In the genomic region with DNA sequence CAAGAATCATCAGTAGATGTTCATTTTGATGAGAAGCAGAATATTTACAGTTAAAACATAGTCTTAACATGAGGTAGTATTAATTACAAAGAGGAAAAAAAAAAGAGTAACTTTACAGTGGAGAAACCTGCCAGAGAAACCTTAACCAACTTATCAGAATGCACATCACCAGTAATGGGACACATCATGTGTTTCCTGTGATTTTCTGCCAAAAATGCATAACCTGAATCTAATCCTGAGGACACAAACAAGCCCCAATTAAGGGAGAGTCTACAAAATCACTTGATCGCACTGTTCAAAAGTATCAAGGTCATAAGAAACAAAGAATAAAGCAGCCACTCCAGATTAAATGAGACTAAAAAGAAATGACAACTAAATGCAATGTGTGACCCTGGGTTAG, we compare ENCODE assay signal across 26 cellular contexts. TPM values are rescaled to one million over a fixed set of nuclear protein-coding genes. Genes with fewer than 3 reads are reported as not detected.
DNase-seq lines count a peak whose midpoint lies in the region; ATAC-seq, FAIRE-seq and TF ChIP-seq lines count a peak whose summit lies in the region.
"Had no signal": no experiment of that assay in that cellular context is flagged by ENCODE, and none has a peak within 500 bp of the region (broad histone marks: within the 10 kb centered on the region; RNA-seq: fewer than 3 reads in every experiment).

No MANE protein-coding gene starts in this region.

- peaks cover 3% of the 10 kb centered on the region for H3K79me2 ChIP-seq in HepG2 (ENCODE audit: insufficient read depth, low read length)

- peaks cover 34 to 91% of the 10 kb centered on the region in 2 experiments for H3K36me3 ChIP-seq in HepG2 (replicated peaks in 1 of 2; ENCODE audit: control insufficient read depth in 1 of 2, insufficient read depth in 2 of 2, low read length in 2 of 2)
- H3K36me3 ChIP-seq in right lobe of liver: peaks cover 0 to 75% (median 25%) of the 10 kb centered on the region in 4 donors
- H3K36me3 ChIP-seq in endodermal cell (ENCODE audit: control insufficient read depth, insufficient read depth, low read length): peaks cover 76% of the 10 kb centered on the region

- no peak overlapping the region for H3K9ac ChIP-seq in HepG2 (ENCODE audit: insufficient read depth, low read depth, low read length)
- H3K9ac ChIP-seq in endodermal cell (ENCODE audit: extremely low read depth, low read length, poor library complexity, severe bottlenecking): no peak overlapping the region

- H2AFZ ChIP-seq in HepG2 (ENCODE audit: low read length): no peak overlapping the region
- H2AFZ ChIP-seq: GM23338 had no signal

- in situ Hi-C loops in HepG2 (cut with HindIII; ENCODE audit: extremely low pct_ligation_motif_present, low pct_unique_long_range_greater_than_20kb) (no loop called here), KBM-7 (cut with MboI; ENCODE audit: low pct_unique_long_range_greater_than_20kb, low sequenced_read_pairs) (no loop called here)

- ATAC-seq in HepG2: no peak
- ATAC-seq in right lobe of liver: no peak
- no peak for ATAC-seq in WTC11
- no peak for ATAC-seq in stimulated activated effector memory CD8-positive, alpha-beta T cell treated with anti-CD3 and anti-CD28 coated beads, Interleukin-12 subunit alpha, Interleukin-12 subunit beta, amount 100 ng/mL, for 72 hours
- no peak for ATAC-seq in HG03280 (IDR thresholded peaks at IDR 0.05; ENCODE audit: unreplicated experiment)
- ATAC-seq: GM23338 had no signal

- POLR2A ChIA-PET in HepG2 (lab: Yijun Ruan, JAX) (no interaction called here), WTC11 (lab: Charles Lee) (no interaction called here)

- no peak for TF ChIP-seq RAD21 in HepG2 (CRISPR knock-in tag; IDR thresholded peaks at IDR 0.05)

- WGBS in HepG2 (ENCODE audit: low lambda C conversion rate): 90% methylated on average over 1 of the region's 1 CpG
- WGBS in right lobe of liver (ENCODE audit: insufficient coverage, low coverage, low lambda C conversion rate, missing lambda C conversion rate): 60% methylated on average over 1 of the region's 1 CpG
- WGBS in endodermal cell (ENCODE audit: insufficient coverage in 1 of 2, insufficient read length in 1 of 2), 2 experiments: 96% methylated on average over 1 of the region's 1 CpG; no CpG with 5 or more reads in 1 of the 2 experiments

- peaks cover 50% of the 10 kb centered on the region for H3K36me3 Mint-ChIP-seq in WTC11
- H3K36me3 Mint-ChIP-seq in endothelial cell (ENCODE audit: low read depth, unreplicated experiment): peaks cover 35% of the 10 kb centered on the region
- H3K36me3 Mint-ChIP-seq in stimulated activated effector memory CD8-positive, alpha-beta T cell treated with anti-CD3 and anti-CD28 coated beads, Interleukin-12 subunit alpha, Interleukin-12 subunit beta, amount 100 ng/mL, for 72 hours: peaks cover 95% of the 10 kb centered on the region
- peaks cover 57% of the 10 kb centered on the region for H3K36me3 Mint-ChIP-seq in endodermal cell (ENCODE audit: low read depth)

- no peak for TF ChIP-seq POLR2A in HepG2 (IDR thresholded peaks at IDR 0.05; ENCODE audit: insufficient read depth in 1 of 2, low read depth in 2 of 2, low read length in 2 of 2)
- TF ChIP-seq POLR2A in right lobe of liver (IDR thresholded peaks at IDR 0.05): no peak

- peak overlapping the region; percentile 28; the same call in 1 of the 2 replicates for H3K27ac Mint-ChIP-seq in WTC11
- H3K27ac Mint-ChIP-seq in endothelial cell (ENCODE audit: unreplicated experiment): peak overlapping the region; percentile 78
- H3K27ac Mint-ChIP-seq in stimulated activated effector memory CD8-positive, alpha-beta T cell treated with anti-CD3 and anti-CD28 coated beads, Interleukin-12 subunit alpha, Interleukin-12 subunit beta, amount 100 ng/mL, for 72 hours: peak overlapping the region; percentile 7
- H3K27ac Mint-ChIP-seq in endodermal cell: no peak overlapping the region
- H3K27ac Mint-ChIP-seq: GM23338, H9, IgD-negative memory B cell had no signal

- CTCF ChIA-PET in HepG2 (lab: Yijun Ruan, JAX; ENCODE audit: low intra/inter-chr PET ratio, low total read pairs): no interaction called here
- CTCF ChIA-PET in WTC11 (lab: Charles Lee): interaction anchor here (1.4 kb wide), 1 partner anchor 72 kb away, joined by 3 read pairs; no protein-coding TSS in a partner anchor

- no peak overlapping the region for H3K4me2 ChIP-seq in HepG2 (ENCODE audit: low read depth, low read length)
- H3K4me2 ChIP-seq: GM23338 had no signal

- FAIRE-seq in HepG2 (lab: Jason Lieb, UNC): no peak
- FAIRE-seq: D721Med had no signal

- no peak for TF ChIP-seq CTCF in HepG2 (CRISPR knock-in tag; IDR thresholded peaks at IDR 0.05)
- TF ChIP-seq CTCF in right lobe of liver (IDR thresholded peaks at IDR 0.05): no peak
- TF ChIP-seq CTCF in WTC11 (IDR thresholded peaks at IDR 0.05): no peak
- no peak for TF ChIP-seq CTCF in endothelial cell (IDR thresholded peaks at IDR 0.05; ENCODE audit: unreplicated experiment)
- TF ChIP-seq CTCF in endodermal cell (conservative IDR thresholded peaks at IDR 0.05): no peak

- H3K4me1 ChIP-seq in HepG2 (ENCODE audit: insufficient read depth, low read length) (no peaks in the 10 kb centered on the region), right lobe of liver (no peaks in the 10 kb centered on the region), endodermal cell (ENCODE audit: control insufficient read depth, insufficient read depth, low read length) (no peaks in the 10 kb centered on the region)
- H3K4me1 ChIP-seq: Peyer's patch had no signal

- intact Hi-C loops in HepG2 (cut with micrococcal nuclease; ENCODE audit: unreplicated experiment) (no loop called here), right lobe of liver (cut with DNase I) (no loop called here)

- H3K4me3 ChIP-seq in HepG2 (replicated peaks in 1 of 3; ENCODE audit: insufficient read depth in 1 of 3, low read depth in 2 of 3, low read length in 3 of 3): no peak overlapping the region
- no peak overlapping the region for H3K4me3 ChIP-seq in right lobe of liver
- no peak overlapping the region for H3K4me3 ChIP-seq in endodermal cell (ENCODE audit: low read length)
- H3K4me3 ChIP-seq: GM23338, Peyer's patch had no signal

- no peaks in the 10 kb centered on the region for H3K9me3 Mint-ChIP-seq in WTC11
- no peaks in the 10 kb centered on the region for H3K9me3 Mint-ChIP-seq in endothelial cell (ENCODE audit: unreplicated experiment)
- H3K9me3 Mint-ChIP-seq in stimulated activated effector memory CD8-positive, alpha-beta T cell treated with anti-CD3 and anti-CD28 coated beads, Interleukin-12 subunit alpha, Interleukin-12 subunit beta, amount 100 ng/mL, for 72 hours: no peaks in the 10 kb centered on the region
- no peaks in the 10 kb centered on the region for H3K9me3 Mint-ChIP-seq in endodermal cell
- H3K9me3 Mint-ChIP-seq: CD4-positive, CD25-positive, alpha-beta regulatory T cell; GM23338; H9; IgD-negative memory B cell had no signal

- H3K27ac ChIP-seq in HepG2 (ENCODE audit: extremely low read length, insufficient read depth, low read length): no peak overlapping the region
- no peak overlapping the region for H3K27ac ChIP-seq in right lobe of liver
- H3K27ac ChIP-seq in endodermal cell (ENCODE audit: low read depth, low read length): no peak overlapping the region
- H3K27ac ChIP-seq: Peyer's patch had no signal

- H3K27me3 Mint-ChIP-seq in WTC11 (ENCODE audit: low read depth): no peaks in the 10 kb centered on the region
- peaks cover 2% of the 10 kb centered on the region for H3K27me3 Mint-ChIP-seq in endothelial cell (ENCODE audit: unreplicated experiment)
- no peaks in the 10 kb centered on the region for H3K27me3 Mint-ChIP-seq in endodermal cell (ENCODE audit: insufficient read depth)
- H3K27me3 Mint-ChIP-seq: CD4-positive, CD25-positive, alpha-beta regulatory T cell; IgD-negative memory B cell had no signal

- no peak for DNase-seq in HepG2 (ENCODE audit: low spot score)
- no peak for DNase-seq in right lobe of liver
- DNase-seq in WTC11 (ENCODE audit: low spot score): no peak
- DNase-seq in endothelial cell (ENCODE audit: low spot score): no peak
- DNase-seq in stimulated activated effector memory CD8-positive, alpha-beta T cell treated with anti-CD3 and anti-CD28 coated beads, Interleukin-12 subunit alpha, Interleukin-12 subunit beta, amount 100 ng/mL, for 72 hours (ENCODE audit: low spot score in 2 of 2): no peak
- no peak for DNase-seq in KBM-7
- no peak for DNase-seq in endodermal cell
- DNase-seq: 8988T; ACHN; CD4-positive, CD25-positive, alpha-beta regulatory T cell; H9; Karpas-422; NCI-H1092; NCI-H1417 treated with DMSO at 0.1 percent for 48 hours; NCI-H1694 treated with DMSO at 0.1 percent for 48 hours; NCI-H2081; NCI-H2171; NCI-H226; NCI-H510A; NCI-H69; Peyer's patch; SHP77 treated with DMSO at 0.1 percent for 48 hours had no signal

- H3K27me3 ChIP-seq in HepG2 (ENCODE audit: control insufficient read depth in 1 of 2, insufficient read depth in 2 of 2, low read length in 2 of 2) (no peaks in the 10 kb centered on the region), right lobe of liver (no peaks in the 10 kb centered on the region), endodermal cell (ENCODE audit: control insufficient read depth, insufficient read depth, low read length, poor library complexity, severe bottlenecking) (no peaks in the 10 kb centered on the region)
- H3K27me3 ChIP-seq: Peyer's patch had no signal

- H3K4me3 Mint-ChIP-seq in WTC11 (no peak overlapping the region), endothelial cell (ENCODE audit: unreplicated experiment) (peak overlapping the region; percentile 59), endodermal cell (no peak overlapping the region)
- H3K4me3 Mint-ChIP-seq in stimulated activated effector memory CD8-positive, alpha-beta T cell treated with anti-CD3 and anti-CD28 coated beads, Interleukin-12 subunit alpha, Interleukin-12 subunit beta, amount 100 ng/mL, for 72 hours: no peak overlapping the region
- H3K4me3 Mint-ChIP-seq: CD4-positive, CD25-positive, alpha-beta regulatory T cell; GM23338; H9; IgD-negative memory B cell had no signal

- TSS peak; percentile 21 for BruUV-seq in HepG2 (replicated peaks; lab: Mats Ljungman, UMichigan)

- H3K4me1 Mint-ChIP-seq in WTC11 (no peaks in the 10 kb centered on the region), endothelial cell (ENCODE audit: unreplicated experiment) (peaks cover 37% of the 10 kb centered on the region), endodermal cell (no peaks in the 10 kb centered on the region)
- H3K4me1 Mint-ChIP-seq in stimulated activated effector memory CD8-positive, alpha-beta T cell treated with anti-CD3 and anti-CD28 coated beads, Interleukin-12 subunit alpha, Interleukin-12 subunit beta, amount 100 ng/mL, for 72 hours: no peaks in the 10 kb centered on the region
- H3K4me1 Mint-ChIP-seq: GM23338, H9 had no signal

- 0 out of 2 replicates have a peak, but pooled peaks cover 3% of the 10 kb centered on the region for H4K20me1 ChIP-seq in HepG2 (ENCODE audit: insufficient read depth, low read length)

- TF ChIP-seq EP300 in HepG2 (IDR thresholded peaks at IDR 0.05; ENCODE audit: low read depth in 2 of 2, low read length in 2 of 2) (no peak), HepG2 (CRISPR knock-in tag; IDR thresholded peaks at IDR 0.05; ENCODE audit: borderline replicate concordance) (no peak)

- H3K9me3 ChIP-seq in HepG2 (ENCODE audit: low read length): no peaks in the 10 kb centered on the region
- H3K9me3 ChIP-seq in right lobe of liver: no peaks in the 10 kb centered on the region
- no peaks in the 10 kb centered on the region for H3K9me3 ChIP-seq in endodermal cell (ENCODE audit: control insufficient read depth, low read length)
- H3K9me3 ChIP-seq: Peyer's patch had no signal

RNA-seq across cellular contexts. Expression of a gene that starts 18.2 kb away (rescaled TPM):
- total RNA-seq in HepG2 (2016; rRNA removed; fragmentation: Illumina TruSeq; extraction: Trizol) (2.7 and 3.7 TPM in 2 replicates), right lobe of liver (1 to 10 TPM in 4 of 6 experiments, under 1 TPM in 2; 0.43 to 2.2 (median 1.5) TPM), WTC11 (2021) (1.5 to 3.2 TPM (median 2.7 TPM) in 3 replicates), endothelial cell (ENCODE audit: unreplicated experiment) (15.0 TPM), endodermal cell (1 to 10 TPM; 3.5 to 5.0 TPM)
- 3.1 and 3.3 TPM in 2 replicates for total RNA-seq in HepG2 (2016; cell fraction: cytosol; rRNA removed; fragmentation: Illumina TruSeq; extraction: Trizol; ENCODE audit: low read depth)
- 2.3 and 3.7 TPM in 2 replicates for total RNA-seq in HepG2 (2016; cell fraction: insoluble cytoplasmic fraction; rRNA removed; fragmentation: Illumina TruSeq; extraction: Trizol)
- 4.0 and 4.5 TPM in 2 replicates for total RNA-seq in HepG2 (2016; cell fraction: membrane; rRNA removed; fragmentation: Illumina TruSeq; extraction: Trizol)
- total RNA-seq in HepG2 (2016; cell fraction: nucleus; rRNA removed; fragmentation: Illumina TruSeq; extraction: Trizol): 4.4 and 6.1 TPM in 2 replicates
- 5.7 and 11.5 TPM in 2 replicates for polyA plus RNA-seq in HepG2 (2011; rRNA removed)
- polyA plus RNA-seq in HepG2 (2011; cell fraction: cytosol; rRNA removed): 3.4 and 3.8 TPM in 2 replicates
- polyA plus RNA-seq in HepG2 (2011; cell fraction: nucleus; rRNA removed): 58.0 and 60.6 TPM in 2 replicates
- polyA plus RNA-seq in HepG2 (2012): 1.5 and 7.5 TPM in 2 replicates
- polyA plus RNA-seq in HepG2 (2016; cell fraction: cytosol; fragmentation: Illumina TruSeq; extraction: Trizol; ENCODE audit: low read depth): 0.94 and 1.1 TPM in 2 replicates
- 1.2 TPM in 2 replicates for polyA plus RNA-seq in HepG2 (2016; cell fraction: insoluble cytoplasmic fraction; fragmentation: Illumina TruSeq; extraction: Trizol; ENCODE audit: low read depth)
- 1.0 and 1.5 TPM in 2 replicates for polyA plus RNA-seq in HepG2 (2016; cell fraction: membrane; fragmentation: Illumina TruSeq; extraction: Trizol; ENCODE audit: low read depth)
- polyA plus RNA-seq in HepG2 (2016; cell fraction: nucleus; fragmentation: Illumina TruSeq; extraction: Trizol; ENCODE audit: insufficient read depth, low read depth): 10.2 and 12.1 TPM in 2 replicates
- 6.3 and 21.9 TPM in 2 replicates for polyA minus RNA-seq in HepG2 (2011; rRNA and poly(A)+ RNA removed; ENCODE audit: low replicate concordance)
- 2.5 and 3.3 TPM in 2 replicates for polyA minus RNA-seq in HepG2 (2011; cell fraction: cytosol; rRNA and poly(A)+ RNA removed)
- 12.0 and 17.0 TPM in 2 replicates for polyA minus RNA-seq in HepG2 (2011; cell fraction: nucleus; rRNA and poly(A)+ RNA removed)
- polyA plus RNA-seq in endodermal cell (2013, experiment 1 of 2): 2.2 TPM
- polyA plus RNA-seq in endodermal cell (2013, experiment 2 of 2): 2.1 TPM

RNA-seq across cellular contexts. Expression of a gene that starts 27.4 kb away (rescaled TPM):
- total RNA-seq in HepG2 (2016; rRNA removed; fragmentation: Illumina TruSeq; extraction: Trizol): 91.1 and 115 TPM in 2 replicates
- 50.9 and 56.3 TPM in 2 replicates for total RNA-seq in HepG2 (2016; cell fraction: cytosol; rRNA removed; fragmentation: Illumina TruSeq; extraction: Trizol; ENCODE audit: low read depth)
- 93.8 and 106 TPM in 2 replicates for total RNA-seq in HepG2 (2016; cell fraction: insoluble cytoplasmic fraction; rRNA removed; fragmentation: Illumina TruSeq; extraction: Trizol)
- total RNA-seq in HepG2 (2016; cell fraction: membrane; rRNA removed; fragmentation: Illumina TruSeq; extraction: Trizol): 62.1 and 63.3 TPM in 2 replicates
- total RNA-seq in HepG2 (2016; cell fraction: nucleus; rRNA removed; fragmentation: Illumina TruSeq; extraction: Trizol): 97.5 and 106 TPM in 2 replicates
- 314 and 325 TPM in 2 replicates for polyA plus RNA-seq in HepG2 (2011; rRNA removed)
- 244 and 264 TPM in 2 replicates for polyA plus RNA-seq in HepG2 (2011; cell fraction: cytosol; rRNA removed)
- 676 and 852 TPM in 2 replicates for polyA plus RNA-seq in HepG2 (2011; cell fraction: nucleus; rRNA removed)
- 192 and 251 TPM in 2 replicates for polyA plus RNA-seq in HepG2 (2012)
- polyA plus RNA-seq in HepG2 (2016; cell fraction: cytosol; fragmentation: Illumina TruSeq; extraction: Trizol; ENCODE audit: low read depth): 24.9 and 31.2 TPM in 2 replicates
- polyA plus RNA-seq in HepG2 (2016; cell fraction: insoluble cytoplasmic fraction; fragmentation: Illumina TruSeq; extraction: Trizol; ENCODE audit: low read depth): 142 and 162 TPM in 2 replicates
- 50.3 and 53.9 TPM in 2 replicates for polyA plus RNA-seq in HepG2 (2016; cell fraction: membrane; fragmentation: Illumina TruSeq; extraction: Trizol; ENCODE audit: low read depth)
- 198 and 200 TPM in 2 replicates for polyA plus RNA-seq in HepG2 (2016; cell fraction: nucleus; fragmentation: Illumina TruSeq; extraction: Trizol; ENCODE audit: insufficient read depth, low read depth)
- polyA minus RNA-seq in HepG2 (2011; rRNA and poly(A)+ RNA removed; ENCODE audit: low replicate concordance): 54.9 and 219 TPM in 2 replicates
- polyA minus RNA-seq in HepG2 (2011; cell fraction: cytosol; rRNA and poly(A)+ RNA removed): 108 and 118 TPM in 2 replicates
- 292 and 371 TPM in 2 replicates for polyA minus RNA-seq in HepG2 (2011; cell fraction: nucleus; rRNA and poly(A)+ RNA removed)
- 10 to 100 TPM; 39.3 to 55.6 (median 45.1) TPM for total RNA-seq in right lobe of liver
- 50.0 to 56.5 TPM (median 52.3 TPM) in 3 replicates for total RNA-seq in WTC11 (2021)
- total RNA-seq in endothelial cell (ENCODE audit: unreplicated experiment): 136 TPM
- total RNA-seq in endodermal cell: 10 to 100 TPM; 60.9 to 89.8 TPM
- 70.1 TPM for polyA plus RNA-seq in endodermal cell (2013, experiment 1 of 2)
- 68.6 TPM for polyA plus RNA-seq in endodermal cell (2013, experiment 2 of 2)

RNA-seq across cellular contexts. Expression of a gene that starts 58.1 kb away (rescaled TPM):
- total RNA-seq in HepG2 (2016; rRNA removed; fragmentation: Illumina TruSeq; extraction: Trizol) (111 and 160 TPM in 2 replicates), right lobe of liver (1 to 10 TPM in 4 of 6 experiments, under 1 TPM in 2; 0.35 to 2.6 (median 1.5) TPM), WTC11 (2021) (2.5 to 2.9 TPM (median 2.8 TPM) in 3 replicates), endothelial cell (ENCODE audit: unreplicated experiment) (15.4 TPM), endodermal cell (1 to 10 TPM; 1.5 to 1.8 TPM)
- total RNA-seq in HepG2 (2016; cell fraction: cytosol; rRNA removed; fragmentation: Illumina TruSeq; extraction: Trizol; ENCODE audit: low read depth): 48.7 and 63.1 TPM in 2 replicates
- 101 and 161 TPM in 2 replicates for total RNA-seq in HepG2 (2016; cell fraction: insoluble cytoplasmic fraction; rRNA removed; fragmentation: Illumina TruSeq; extraction: Trizol)
- 105 and 128 TPM in 2 replicates for total RNA-seq in HepG2 (2016; cell fraction: membrane; rRNA removed; fragmentation: Illumina TruSeq; extraction: Trizol)
- total RNA-seq in HepG2 (2016; cell fraction: nucleus; rRNA removed; fragmentation: Illumina TruSeq; extraction: Trizol): 124 and 150 TPM in 2 replicates
- polyA plus RNA-seq in HepG2 (2011; rRNA removed): 129 and 137 TPM in 2 replicates
- 113 and 185 TPM in 2 replicates for polyA plus RNA-seq in HepG2 (2011; cell fraction: cytosol; rRNA removed)
- 814 and 941 TPM in 2 replicates for polyA plus RNA-seq in HepG2 (2011; cell fraction: nucleus; rRNA removed)
- 59.0 and 123 TPM in 2 replicates for polyA plus RNA-seq in HepG2 (2012)
- polyA plus RNA-seq in HepG2 (2016; cell fraction: cytosol; fragmentation: Illumina TruSeq; extraction: Trizol; ENCODE audit: low read depth): 41.1 and 53.2 TPM in 2 replicates
- 89.1 and 103 TPM in 2 replicates for polyA plus RNA-seq in HepG2 (2016; cell fraction: insoluble cytoplasmic fraction; fragmentation: Illumina TruSeq; extraction: Trizol; ENCODE audit: low read depth)
- 74.4 and 85.2 TPM in 2 replicates for polyA plus RNA-seq in HepG2 (2016; cell fraction: membrane; fragmentation: Illumina TruSeq; extraction: Trizol; ENCODE audit: low read depth)
- polyA plus RNA-seq in HepG2 (2016; cell fraction: nucleus; fragmentation: Illumina TruSeq; extraction: Trizol; ENCODE audit: insufficient read depth, low read depth): 289 and 305 TPM in 2 replicates
- 11.2 and 115 TPM in 2 replicates for polyA minus RNA-seq in HepG2 (2011; rRNA and poly(A)+ RNA removed; ENCODE audit: low replicate concordance)
- 29.9 and 32.1 TPM in 2 replicates for polyA minus RNA-seq in HepG2 (2011; cell fraction: cytosol; rRNA and poly(A)+ RNA removed)
- 63.9 and 90.6 TPM in 2 replicates for polyA minus RNA-seq in HepG2 (2011; cell fraction: nucleus; rRNA and poly(A)+ RNA removed)
- polyA plus RNA-seq in endodermal cell (2013, experiment 1 of 2): 8.0 TPM
- 6.2 TPM for polyA plus RNA-seq in endodermal cell (2013, experiment 2 of 2)
- polyA plus RNA-seq: IgD-negative memory B cell had no signal
